In genomic region chr16:88353691-88354090, GRCh38 we compare ENCODE assay signal across 28 cellular contexts. TPM values are rescaled to one million over a fixed set of nuclear protein-coding genes. Genes with fewer than 3 reads are reported as not detected.
DNase-seq lines count a peak whose midpoint lies in the region; ATAC-seq, FAIRE-seq and TF ChIP-seq lines count a peak whose summit lies in the region.
"Had no signal": no experiment of that assay in that cellular context is flagged by ENCODE, and none has a peak within 500 bp of the region (broad histone marks: within the 10 kb centered on the region; RNA-seq: fewer than 3 reads in every experiment).

No MANE protein-coding gene starts in this region.

- intact Hi-C loops in right lobe of liver (cut with DNase I) (no loop called here), HepG2 (cut with micrococcal nuclease; ENCODE audit: unreplicated experiment) (no loop called here), kidney (cut with DNase I) (no loop called here)

- FAIRE-seq in HepG2 (lab: Jason Lieb, UNC) (no peak), kidney (lab: Jason Lieb, UNC) (no peak)
- FAIRE-seq: A549, GM12891, GM19239, H1 had no signal

- POLR2A ChIA-PET in HepG2 (lab: Yijun Ruan, JAX) = no interaction called here

- in situ Hi-C loops in HepG2 (cut with HindIII; ENCODE audit: extremely low pct_ligation_motif_present, low pct_unique_long_range_greater_than_20kb) = no loop called here

- H3K4me3 ChIP-seq in right lobe of liver = no peak overlapping the region
- H3K4me3 ChIP-seq in HepG2 (replicated peaks in 1 of 3; ENCODE audit: insufficient read depth in 1 of 3, low read depth in 2 of 3, low read length in 3 of 3) = no peak overlapping the region
- H3K4me3 ChIP-seq in kidney (ENCODE audit: low read length in 2 of 2) = no peak overlapping the region
- H3K4me3 ChIP-seq in osteoblast (ENCODE audit: insufficient read depth, low read length) = no peak overlapping the region
- H3K4me3 ChIP-seq: A549 had no signal

- no peak for TF ChIP-seq EP300 in HepG2 (IDR thresholded peaks at IDR 0.05; ENCODE audit: low read depth in 2 of 2, low read length in 2 of 2)
- no peak for TF ChIP-seq EP300 in HepG2 (CRISPR knock-in tag; IDR thresholded peaks at IDR 0.05; ENCODE audit: borderline replicate concordance)

- DNase-seq in right lobe of liver (peak in 2 of 3 donors; percentile 4 to 27), HepG2 (ENCODE audit: low spot score) (no peak), kidney (peak; percentile 37), osteoblast (ENCODE audit: insufficient read length, low spot score, missing footprints) (peak; percentile 86), NCI-H1436 (lab: John Stamatoyannopoulos, UW) (no peak), substantia nigra (lab: John Stamatoyannopoulos, UW) (no peak)
- DNase-seq: CD8-positive, alpha-beta memory T cell; DMS 273 treated with DMSO at 0.1 percent for 48 hours; DMS79 treated with DMSO at 0.1 percent for 48 hours; GF-D8; HCEC 1CT; NCI-H1048; NCI-H1417; NCI-H1694 treated with DMSO at 0.1 percent for 48 hours; NCI-H2081; NCI-H2171; NCI-H226; NCI-H510A; NCI-H69; RPMI8226; SHP77 had no signal

- H4K20me1 ChIP-seq in HepG2 (ENCODE audit: insufficient read depth, low read length) (no peaks in the 10 kb centered on the region), osteoblast (ENCODE audit: insufficient read depth, low read length) (no peaks in the 10 kb centered on the region)

- H3K4me2 ChIP-seq in HepG2 (ENCODE audit: low read depth, low read length) = no peak overlapping the region
- no peak overlapping the region for H3K4me2 ChIP-seq in osteoblast (ENCODE audit: insufficient read depth, low read length)
- H3K4me2 ChIP-seq: A549 had no signal

- H3K9ac ChIP-seq in HepG2 (ENCODE audit: insufficient read depth, low read depth, low read length) = no peak overlapping the region
- H3K9ac ChIP-seq in kidney (ENCODE audit: low read length in 2 of 2) = no peak overlapping the region

- no peak overlapping the region for H2AFZ ChIP-seq in HepG2 (ENCODE audit: low read length)
- H2AFZ ChIP-seq in osteoblast (ENCODE audit: low read length) = no peak overlapping the region

- no peak for TF ChIP-seq CTCF in right lobe of liver (IDR thresholded peaks at IDR 0.05)
- no peak for TF ChIP-seq CTCF in HepG2 (CRISPR knock-in tag; IDR thresholded peaks at IDR 0.05)
- no peak for TF ChIP-seq CTCF in kidney (IDR thresholded peaks at IDR 0.05; ENCODE audit: borderline replicate concordance, extremely low read depth, insufficient read depth)
- no peak for TF ChIP-seq CTCF in osteoblast (IDR thresholded peaks at IDR 0.05; ENCODE audit: extremely low read depth, low read depth, low read length)

- WGBS in right lobe of liver (ENCODE audit: insufficient coverage, low coverage, low lambda C conversion rate, missing lambda C conversion rate) = no CpG with 5 or more reads among the region's 12 CpGs
- 60% methylated on average over 7 of the region's 12 CpGs for WGBS in HepG2 (ENCODE audit: low lambda C conversion rate)

- H3K27ac ChIP-seq in right lobe of liver (no peak overlapping the region), HepG2 (ENCODE audit: extremely low read length, insufficient read depth, low read length) (no peak overlapping the region), kidney (ENCODE audit: low read depth in 2 of 2, low read length in 2 of 2) (no peak overlapping the region), osteoblast (ENCODE audit: low read depth, low read length) (no peak overlapping the region), substantia nigra (ENCODE audit: low read depth, low read length, poor library complexity, severe bottlenecking) (no peak overlapping the region)
- H3K27ac ChIP-seq: C4-2B had no signal

- no TSS peak for BruUV-seq in HepG2 (replicated peaks; lab: Mats Ljungman, UMichigan)

- no peak for ATAC-seq in right lobe of liver
- no peak for ATAC-seq in HepG2
- ATAC-seq in GM18520 (IDR thresholded peaks at IDR 0.05; ENCODE audit: unreplicated experiment) = no peak
- ATAC-seq: A549 had no signal

- CTCF ChIA-PET in HepG2 (lab: Yijun Ruan, JAX; ENCODE audit: low intra/inter-chr PET ratio, low total read pairs) = no interaction called here

- TF ChIP-seq POLR2A in right lobe of liver (IDR thresholded peaks at IDR 0.05) (no peak), HepG2 (IDR thresholded peaks at IDR 0.05; ENCODE audit: insufficient read depth in 1 of 2, low read depth in 2 of 2, low read length in 2 of 2) (no peak)

- H3K36me3 ChIP-seq in right lobe of liver = no peaks in the 10 kb centered on the region
- H3K36me3 ChIP-seq in HepG2 (replicated peaks in 1 of 2; ENCODE audit: control insufficient read depth in 1 of 2, insufficient read depth in 2 of 2, low read length in 2 of 2) = no peaks in the 10 kb centered on the region
- no peaks in the 10 kb centered on the region for H3K36me3 ChIP-seq in kidney (ENCODE audit: control insufficient read depth in 1 of 2, insufficient read depth in 2 of 2, low read length in 2 of 2)
- no peaks in the 10 kb centered on the region for H3K36me3 ChIP-seq in osteoblast (ENCODE audit: insufficient read depth, low read length)

- H3K27me3 ChIP-seq in right lobe of liver = no peaks in the 10 kb centered on the region
- H3K27me3 ChIP-seq in HepG2 (ENCODE audit: control insufficient read depth in 1 of 2, insufficient read depth in 2 of 2, low read length in 2 of 2) = peaks cover 3 to 63% of the 10 kb centered on the region in 2 experiments; a peak in 4 of 5 replicates
- no peaks in the 10 kb centered on the region for H3K27me3 ChIP-seq in osteoblast (ENCODE audit: insufficient read depth, low read length)

- H3K9me3 ChIP-seq in right lobe of liver (no peaks in the 10 kb centered on the region), HepG2 (ENCODE audit: low read length) (no peaks in the 10 kb centered on the region), kidney (ENCODE audit: control insufficient read depth in 1 of 2, low read length in 2 of 2) (no peaks in the 10 kb centered on the region), osteoblast (ENCODE audit: low read depth, low read length) (no peaks in the 10 kb centered on the region)
- H3K9me3 ChIP-seq: A549 had no signal

- H3K79me2 ChIP-seq in HepG2 (ENCODE audit: insufficient read depth, low read length) (no peaks in the 10 kb centered on the region), osteoblast (ENCODE audit: insufficient read depth, low read length) (no peaks in the 10 kb centered on the region)

- TF ChIP-seq RAD21 in HepG2 (CRISPR knock-in tag; IDR thresholded peaks at IDR 0.05) = no peak

- no peaks in the 10 kb centered on the region for H3K4me1 ChIP-seq in right lobe of liver
- no peaks in the 10 kb centered on the region for H3K4me1 ChIP-seq in HepG2 (ENCODE audit: insufficient read depth, low read length)
- no peaks in the 10 kb centered on the region for H3K4me1 ChIP-seq in kidney (ENCODE audit: control insufficient read depth in 1 of 2, insufficient read depth in 1 of 2, low read depth in 1 of 2, low read length in 2 of 2)
- no peaks in the 10 kb centered on the region for H3K4me1 ChIP-seq in osteoblast (ENCODE audit: insufficient read depth, low read length)

TF ChIP-seq in HepG2, 621 proteins besides CTCF, POLR2A, EP300 and RAD21 (continues in another document):
- no peak for TF ChIP-seq MTF1 (CRISPR knock-in tag; IDR thresholded peaks at IDR 0.05)
- no peak for TF ChIP-seq ZNF672 (CRISPR knock-in tag; IDR thresholded peaks at IDR 0.05)
- TF ChIP-seq SALL1 (CRISPR knock-in tag; IDR thresholded peaks at IDR 0.05) = no peak
- no peak for TF ChIP-seq ZUFSP (CRISPR knock-in tag; IDR thresholded peaks at IDR 0.05; ENCODE audit: borderline replicate concordance)
- no peak for TF ChIP-seq SYNCRIP (IDR thresholded peaks at IDR 0.05; ENCODE audit: insufficient read depth, low read depth, low read length)

RNA-seq across cellular contexts. Expression of gene ZNF469, which starts 29.1 kb away (rescaled TPM):
- 1 to 10 TPM in 2 of 6 experiments, under 1 TPM in 4; 0.22 to 1.3 (median 0.37) TPM for total RNA-seq in right lobe of liver
- not detected in 2 replicates for total RNA-seq in HepG2 (2016; rRNA removed; fragmentation: Illumina TruSeq; extraction: Trizol)
- not detected in 2 replicates for total RNA-seq in HepG2 (2016; cell fraction: cytosol; rRNA removed; fragmentation: Illumina TruSeq; extraction: Trizol; ENCODE audit: low read depth)
- total RNA-seq in HepG2 (2016; cell fraction: insoluble cytoplasmic fraction; rRNA removed; fragmentation: Illumina TruSeq; extraction: Trizol) = not detected in 2 replicates
- total RNA-seq in HepG2 (2016; cell fraction: membrane; rRNA removed; fragmentation: Illumina TruSeq; extraction: Trizol) = not detected in 2 replicates
- total RNA-seq in HepG2 (2016; cell fraction: nucleus; rRNA removed; fragmentation: Illumina TruSeq; extraction: Trizol) = not detected in 2 replicates
- polyA plus RNA-seq in HepG2 (2011; rRNA removed) = not detected in 2 replicates
- not detected in 2 replicates for polyA plus RNA-seq in HepG2 (2011; cell fraction: cytosol; rRNA removed)
- 0.02 TPM in 1 of 2 replicates, not detected in the other for polyA plus RNA-seq in HepG2 (2011; cell fraction: nucleus; rRNA removed)
- polyA plus RNA-seq in HepG2 (2012) = not detected in 2 replicates
- not detected in 2 replicates for polyA plus RNA-seq in HepG2 (2016; cell fraction: cytosol; fragmentation: Illumina TruSeq; extraction: Trizol; ENCODE audit: low read depth)
- polyA plus RNA-seq in HepG2 (2016; cell fraction: insoluble cytoplasmic fraction; fragmentation: Illumina TruSeq; extraction: Trizol; ENCODE audit: low read depth) = not detected in 2 replicates
- polyA plus RNA-seq in HepG2 (2016; cell fraction: membrane; fragmentation: Illumina TruSeq; extraction: Trizol; ENCODE audit: low read depth) = not detected in 2 replicates
- polyA plus RNA-seq in HepG2 (2016; cell fraction: nucleus; fragmentation: Illumina TruSeq; extraction: Trizol; ENCODE audit: insufficient read depth, low read depth) = not detected in 2 replicates
- not detected in 2 replicates for polyA minus RNA-seq in HepG2 (2011; rRNA and poly(A)+ RNA removed; ENCODE audit: low replicate concordance)
- not detected in 2 replicates for polyA minus RNA-seq in HepG2 (2011; cell fraction: cytosol; rRNA and poly(A)+ RNA removed)
- polyA minus RNA-seq in HepG2 (2011; cell fraction: nucleus; rRNA and poly(A)+ RNA removed) = not detected in 2 replicates
- 1.6 TPM for total RNA-seq in kidney
- 0.09 TPM for polyA plus RNA-seq in kidney (ENCODE audit: insufficient read depth, low read depth, low replicate concordance)
- 5.3 and 8.3 TPM in 2 replicates for total RNA-seq in osteoblast
- total RNA-seq: SK-MEL-5 had no signal

Comparison
In these comparisons a context has a peak if more than half of its experiments do, and no peak if none do; other contexts are left out.
1. DNase-seq: peak in right lobe of liver (2 of 3), kidney (single experiment) and osteoblast (single experiment); none in HepG2 (single experiment), NCI-H1436 (single experiment) and substantia nigra (0 of 49).